Comparison of ENCODE assay signal across 8 cellular contexts in genomic region chr17:7931709-7932482, GRCh38. TPM values are rescaled to one million over a fixed set of nuclear protein-coding genes. Genes with fewer than 3 reads are reported as not detected.
DNase-seq lines count a peak whose midpoint lies in the region; ATAC-seq and TF ChIP-seq lines count a peak whose summit lies in the region.

Gene CNTROB (plus strand): TSS chr17:7932206. CDS start chr17:7933080, 874 bp downstream.
Gene TRAPPC1 (minus strand): TSS chr17:7931946. CDS start chr17:7931829, 117 bp downstream.

- H3K9me3 ChIP-seq in mucosa of stomach (ENCODE audit: control insufficient read depth, low read length): no peaks in the 10 kb centered on the region

- H3K4me3 ChIP-seq in epithelial cell of proximal tubule (ENCODE audit: low read depth, low read length) (peak within 1 kb of the TSS; percentile 72), mucosa of stomach (ENCODE audit: low read length) (peak within 1 kb of the TSS; percentile 79)

- H3K9me3 Mint-ChIP-seq in activated T-cell treated with anti-CD3 and anti-CD28 coated beads, Interleukin-2, amount 50 U/mL, for 24 hours: no peaks in the 10 kb centered on the region

- peak within 1 kb of the TSS; percentile 98 for H3K27ac Mint-ChIP-seq in activated T-cell treated with anti-CD3 and anti-CD28 coated beads, Interleukin-2, amount 50 U/mL, for 24 hours

- DNase-seq in DMS153 treated with DMSO at 0.1 percent for 48 hours (lab: John Stamatoyannopoulos, UW; ENCODE audit: unreplicated experiment) (peak; percentile 60), KBM-7 (peak; percentile 99), epithelial cell of proximal tubule (ENCODE audit: low read depth) (peak; percentile 77)
- DNase-seq in activated T-cell treated with anti-CD3 and anti-CD28 coated beads, Interleukin-2, amount 50 U/mL, for 24 hours: peak; percentile 99
- peak; percentile 97 to 99 for DNase-seq in stimulated activated CD8-positive, alpha-beta memory T cell treated with anti-CD3 and anti-CD28 coated beads, Interleukin-7, amount 100 ng/mL, for 1 hour (ENCODE audit: low read depth in 2 of 2)

- in situ Hi-C loops in KBM-7 (cut with MboI; ENCODE audit: low pct_unique_long_range_greater_than_20kb, low sequenced_read_pairs): no loop called here

- peaks cover 74% of the 10 kb centered on the region for H3K36me3 Mint-ChIP-seq in activated T-cell treated with anti-CD3 and anti-CD28 coated beads, Interleukin-2, amount 50 U/mL, for 24 hours (ENCODE audit: low read depth)

- peak; percentile 83 for ATAC-seq in GM21717 (IDR thresholded peaks at IDR 0.05; ENCODE audit: unreplicated experiment)

- H3K27me3 Mint-ChIP-seq in activated T-cell treated with anti-CD3 and anti-CD28 coated beads, Interleukin-2, amount 50 U/mL, for 24 hours: no peaks in the 10 kb centered on the region

- H3K9ac ChIP-seq in mucosa of stomach (ENCODE audit: low read length): peak within 1 kb of the TSS; percentile 87

- H3K4me1 Mint-ChIP-seq in activated T-cell treated with anti-CD3 and anti-CD28 coated beads, Interleukin-2, amount 50 U/mL, for 24 hours (ENCODE audit: low read depth): peaks cover 52% of the 10 kb centered on the region

- H3K4me1 ChIP-seq in mucosa of stomach (ENCODE audit: control insufficient read depth, insufficient read depth, low read length): peaks cover 19% of the 10 kb centered on the region

- TF ChIP-seq CTCF in epithelial cell of proximal tubule (conservative IDR thresholded peaks at IDR 0.05; ENCODE audit: low read depth, low read length): no peak

- H3K27me3 ChIP-seq in mucosa of stomach (ENCODE audit: control insufficient read depth, insufficient read depth, low read length): no peaks in the 10 kb centered on the region

- no peaks in the 10 kb centered on the region for H3K36me3 ChIP-seq in mucosa of stomach (ENCODE audit: control insufficient read depth, insufficient read depth, low read length)

- H3K4me3 Mint-ChIP-seq in activated T-cell treated with anti-CD3 and anti-CD28 coated beads, Interleukin-2, amount 50 U/mL, for 24 hours: peak within 1 kb of the TSS; percentile 94

TF ChIP-seq in PFSK-1, 5 proteins besides CTCF, POLR2A, EP300 and RAD21:
- TF ChIP-seq SIN3A (IDR thresholded peaks at IDR 0.05; ENCODE audit: borderline replicate concordance, insufficient read depth, low read length): peak; percentile 30; the same call in 1 of the 2 replicates
- peak; percentile 40 for TF ChIP-seq FOXP2 (optimal IDR thresholded peaks at IDR 0.05; ENCODE audit: borderline replicate concordance, extremely low read depth, extremely low read length, insufficient read depth)
- 0 out of 4 replicates have a peak, but pooled peaks of 1 of the 2 experiments have one; percentile 19 for TF ChIP-seq REST (IDR thresholded peaks at IDR 0.05; ENCODE audit: insufficient read depth in 1 of 2, low read depth in 2 of 2, low read length in 2 of 2)
- no peak for TF ChIP-seq TAF1 (IDR thresholded peaks at IDR 0.05; ENCODE audit: borderline replicate concordance, insufficient read depth, low read length)
- TF ChIP-seq POLR2AphosphoS5 (IDR thresholded peaks at IDR 0.05; ENCODE audit: low read depth, low read length): peak; percentile 70

RNA-seq across cellular contexts. Expression of gene CNTROB, which starts in this region (rescaled TPM):
- 31.8 TPM for polyA plus RNA-seq in PFSK-1 (2012; ENCODE audit: insufficient read length, low read depth)
- total RNA-seq in epithelial cell of proximal tubule: 26.8 and 44.9 TPM in 2 replicates

RNA-seq across cellular contexts. Expression of gene TRAPPC1, which starts in this region (rescaled TPM):
- polyA plus RNA-seq in PFSK-1 (2012; ENCODE audit: insufficient read length, low read depth): 144 TPM
- total RNA-seq in epithelial cell of proximal tubule: 76.1 and 95.3 TPM in 2 replicates

Comparison
In these comparisons a context has a peak if more than half of its experiments do, and no peak if none do; other contexts are left out.
1. Peak in every context shown above with its lines: DNase-seq, ATAC-seq and H3K4me3 ChIP-seq.